8 cellular contexts compared by ENCODE assay signal in the genomic region with DNA sequence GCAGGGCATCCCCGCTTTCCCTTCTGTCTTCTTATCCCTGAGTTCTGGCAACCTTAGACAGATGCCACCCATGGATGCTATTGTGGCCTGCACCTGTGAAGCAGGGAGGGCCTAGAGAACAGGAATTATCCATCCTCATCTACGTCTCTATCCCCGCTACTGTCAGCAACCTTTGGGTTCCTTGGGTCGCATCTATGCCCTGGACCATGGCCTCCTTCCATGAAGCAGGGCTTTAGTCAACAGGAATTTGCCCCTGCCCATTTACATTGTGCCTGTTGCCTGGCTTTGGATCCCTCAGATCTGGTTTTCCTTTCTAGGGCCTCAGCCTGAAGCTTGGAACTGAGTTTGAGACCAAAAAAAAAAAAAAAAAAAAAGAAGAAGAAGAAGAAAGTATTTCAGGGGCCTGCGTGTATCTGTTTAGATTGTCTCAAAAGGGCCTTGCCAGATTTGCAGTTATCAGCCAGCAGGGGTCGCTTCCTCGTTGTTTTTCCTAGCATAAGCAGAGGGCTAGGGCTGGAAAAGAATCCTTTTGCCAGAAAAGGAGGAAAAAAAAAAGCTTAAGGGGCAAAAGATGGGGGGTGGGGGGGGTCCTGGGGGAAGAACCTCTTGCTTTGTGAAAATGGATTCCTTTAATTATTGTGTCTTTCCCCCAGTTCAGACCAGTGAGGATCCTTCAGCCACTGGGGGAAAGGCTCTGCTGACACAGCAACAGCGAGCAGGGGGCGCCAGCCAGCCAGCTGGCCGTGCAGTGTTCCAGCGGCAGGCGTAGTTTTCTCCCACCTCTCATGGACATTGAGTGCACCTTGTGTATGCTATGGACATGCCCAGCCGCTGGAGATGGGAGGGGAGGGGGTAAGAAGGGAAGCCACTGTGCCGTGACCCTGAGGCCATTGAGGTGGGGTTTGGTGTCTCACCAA.
DNase-seq lines count a peak whose midpoint lies in the region; ATAC-seq, FAIRE-seq and TF ChIP-seq lines count a peak whose summit lies in the region.

No MANE protein-coding gene starts in this region.

- H3K27me3 ChIP-seq in IMR-90 (ENCODE audit: control insufficient read depth, insufficient read depth, low read length) (peaks cover 28% of the 10 kb centered on the region), pancreas (no peaks in the 10 kb centered on the region)

- ATAC-seq in IMR-90 (ENCODE audit: low read depth) (peak; percentile 87), SK-N-SH treated with all-trans-retinoic acid at 6 μM for 48 hours (peak; percentile 91), pancreas (peak; percentile 75 to 92 (median 84)), GM18511 (IDR thresholded peaks at IDR 0.05; ENCODE audit: unreplicated experiment) (no peak)

- in situ Hi-C loops in IMR-90 (cut with MboI; ENCODE audit: low sequenced_read_pairs) = loop anchor here (10.0 kb wide), 1 partner anchor 149 kb away; the partner anchor contains the start of gene CFAP100

- no peak overlapping the region for H3K4ac ChIP-seq in IMR-90 (ENCODE audit: low read depth, low read length)

- H3K4me1 ChIP-seq in IMR-90 (ENCODE audit: control insufficient read depth, insufficient read depth, low read length) = no peaks in the 10 kb centered on the region
- H3K4me1 ChIP-seq in pancreas = no peaks in the 10 kb centered on the region

- H4K8ac ChIP-seq in IMR-90 (ENCODE audit: low read depth in 2 of 2, low read length in 2 of 2) = no peak overlapping the region

- H4K5ac ChIP-seq in IMR-90 (ENCODE audit: low read depth, low read length) = no peak overlapping the region

- no peak overlapping the region for H2AK5ac ChIP-seq in IMR-90 (ENCODE audit: low read depth, low read length)

- no peak overlapping the region for H3K9ac ChIP-seq in IMR-90 (ENCODE audit: low read depth, low read length)

- H3K4me3 ChIP-seq in IMR-90 (ENCODE audit: insufficient read depth, low read depth, low read length) = no peak overlapping the region
- no peak overlapping the region for H3K4me3 ChIP-seq in pancreas

- H2BK5ac ChIP-seq in IMR-90 (ENCODE audit: low read depth, low read length, poor library complexity, severe bottlenecking) = no peak overlapping the region

- no peak overlapping the region for H3K27ac ChIP-seq in IMR-90 (ENCODE audit: insufficient read depth, low read length)
- H3K27ac ChIP-seq in pancreas = no peak overlapping the region

- H2BK120ac ChIP-seq in IMR-90 (ENCODE audit: low read depth, low read length) = no peak overlapping the region

- POLR2A ChIA-PET in IMR-90 (lab: Charles Lee; ENCODE audit: unreplicated experiment) = no interaction called here

- no peaks in the 10 kb centered on the region for H3K9me1 ChIP-seq in IMR-90 (ENCODE audit: insufficient read depth, low read length)

- 33% methylated on average over 3 of the region's 14 CpGs; no CpG with 5 or more reads in 1 of the 2 experiments for WGBS in IMR-90 (ENCODE audit: extremely low coverage in 2 of 2, insufficient read length in 1 of 2), 2 experiments
- WGBS in pancreas, 2 donors = 39 to 48% methylated on average over 14 of the region's 14 CpGs

- no peak for TF ChIP-seq POLR2A in IMR-90 (IDR thresholded peaks at IDR 0.05; ENCODE audit: low read depth, low read length)

- H3K4me2 ChIP-seq in IMR-90 (ENCODE audit: low read depth, low read length) = no peak overlapping the region

- no peak overlapping the region for H2BK15ac ChIP-seq in IMR-90 (ENCODE audit: low read depth, low read length)

- BruUV-seq in IMR-90 (replicated peaks; lab: Mats Ljungman, UMichigan) = no TSS peak

- no peak for FAIRE-seq in pancreas (lab: Jason Lieb, UNC)

- H2BK20ac ChIP-seq in IMR-90 (ENCODE audit: low read depth, low read length) = no peak overlapping the region

- H3K36me3 ChIP-seq in IMR-90 (ENCODE audit: control insufficient read depth, insufficient read depth, low read length) = no peaks in the 10 kb centered on the region
- H3K36me3 ChIP-seq in pancreas = no peaks in the 10 kb centered on the region

- DNase-seq in COR-L47 (lab: John Stamatoyannopoulos, UW) (peak; percentile 43), IMR-90 (peak; percentile 65), fibroblast of peridontal ligament (ENCODE audit: extremely low read depth) (peak; percentile 80), pancreas (peak in 3 of 6 donors; percentile 40 to 67 (median 51)), ureter (ENCODE audit: low spot score) (no peak)
- DNase-seq in stimulated activated naive CD4-positive, alpha-beta T cell (lab: John Stamatoyannopoulos, UW) = no peak

- peak; percentile 63 for TF ChIP-seq RAD21 in IMR-90 (IDR thresholded peaks at IDR 0.05; ENCODE audit: low read length)

- no peak overlapping the region for H3K23ac ChIP-seq in IMR-90 (ENCODE audit: low read depth, low read length)

- CTCF ChIA-PET in IMR-90 (lab: Yijun Ruan, JAX) = interaction anchor here (0.5 to 1.2 kb wide), 7 partner anchors 17 to 1456 kb away, joined by 3 to 4 read pairs (median 3); no protein-coding TSS in a partner anchor

- H3K18ac ChIP-seq in IMR-90 (ENCODE audit: low read depth, low read length) = no peak overlapping the region

- TF ChIP-seq CTCF in IMR-90 (conservative IDR thresholded peaks at IDR 0.05; ENCODE audit: low read depth, low read length) (peak; percentile 65), pancreas (IDR thresholded peaks at IDR 0.05) (peak; percentile 14 to 49 (median 28))

- H3K56ac ChIP-seq in IMR-90 (ENCODE audit: extremely low read depth, insufficient read depth, low read length) = no peak overlapping the region

- H2AK9ac ChIP-seq in IMR-90 (replicated peaks; ENCODE audit: low read depth, low read length, poor library complexity) = no peak overlapping the region

- dilution Hi-C loops in IMR-90 (cut with HindIII; ENCODE audit: low sequenced_read_pairs, unreplicated experiment) = no loop called here

- H4K20me1 ChIP-seq in IMR-90 (ENCODE audit: insufficient read depth, low read length) = no peaks in the 10 kb centered on the region

- intact Hi-C loops in IMR-90 (cut with micrococcal nuclease) = loop anchor here (1.0 kb wide), 2 partner anchors 112 to 143 kb away; no protein-coding TSS in a partner anchor
- intact Hi-C loops in pancreas (cut with DNase I) = no loop called here

- no peaks in the 10 kb centered on the region for H3K9me3 ChIP-seq in IMR-90 (ENCODE audit: control insufficient read depth, insufficient read depth, low read length)
- H3K9me3 ChIP-seq in pancreas = no peaks in the 10 kb centered on the region

- no peak overlapping the region for H2AFZ ChIP-seq in IMR-90 (replicated peaks; ENCODE audit: low read length, poor library complexity)

- no peak overlapping the region for H4K91ac ChIP-seq in IMR-90 (ENCODE audit: insufficient read depth, low read depth, low read length)

- no peak overlapping the region for H3K14ac ChIP-seq in IMR-90 (replicated peaks; ENCODE audit: low read depth, low read length)

- no peaks in the 10 kb centered on the region for H3K79me1 ChIP-seq in IMR-90 (ENCODE audit: low read depth in 1 of 2, low read length in 2 of 2)

TF ChIP-seq in IMR-90, 13 proteins besides CTCF, POLR2A, EP300 and RAD21:
- TF ChIP-seq NFE2L2 (IDR thresholded peaks at IDR 0.05; ENCODE audit: low read depth, low read length) (no peak), SMC3 (IDR thresholded peaks at IDR 0.05; ENCODE audit: low read depth, low read length) (peak; percentile 81)
TF ChIP-seq in IMR-90: peak in this region for 1.

TF ChIP-seq in SK-N-SH treated with all-trans-retinoic acid at 6 μM for 48 hours, 23 proteins besides CTCF, POLR2A, EP300 and RAD21:
- TF ChIP-seq ISL1 (CRISPR knock-in tag; IDR thresholded peaks at IDR 0.05) = no peak

Comparison
In these comparisons a context has a peak if more than half of its experiments do, and no peak if none do; other contexts are left out.
1. DNase-seq: peak in COR-L47 (single experiment), IMR-90 (single experiment) and fibroblast of peridontal ligament (single experiment); none in stimulated activated naive CD4-positive, alpha-beta T cell (0 of 6) and ureter (single experiment).